ENCODE assay signal across 10 cellular contexts in genomic region chr5:132090107-132090506, GRCh38. TPM values are rescaled to one million over a fixed set of nuclear protein-coding genes. Genes with fewer than 3 reads are reported as not detected.
DNase-seq lines count a peak whose midpoint lies in the region; ATAC-seq and TF ChIP-seq lines count a peak whose summit lies in the region.
"Had no signal": no experiment of that assay in that cellular context is flagged by ENCODE, and none has a peak within 500 bp of the region (broad histone marks: within the 10 kb centered on the region; RNA-seq: fewer than 3 reads in every experiment).

No MANE protein-coding gene starts in this region.

- no peaks in the 10 kb centered on the region for H3K27me3 Mint-ChIP-seq in activated T-helper 1 cell treated with anti-CD3 and anti-CD28 coated beads, Interleukin-12 subunit alpha, Interleukin-12 subunit beta, Interleukin-2, Interleukin-4 antibody, amounts not matched to agents 30 ng/mL and 10 ng/mL and 1 ng/mL, durations not matched to agents 14 hours and 24 hours and 36 hours (ENCODE audit: insufficient read depth)
- H3K27me3 Mint-ChIP-seq: activated naive CD8-positive, alpha-beta T cell had no signal

- H3K4me3 ChIP-seq in kidney epithelial cell (ENCODE audit: low read depth, low read length), result no peak overlapping the region

- TF ChIP-seq EP300 in Ishikawa (IDR thresholded peaks at IDR 0.05; ENCODE audit: borderline replicate concordance), result no peak; the same call in 1 of the 2 replicates

- no peak for ATAC-seq in GM21825 (IDR thresholded peaks at IDR 0.05; ENCODE audit: unreplicated experiment)

- no peaks in the 10 kb centered on the region for H3K27me3 ChIP-seq in kidney epithelial cell (ENCODE audit: control insufficient read depth, insufficient read depth, low read length)

- peaks cover 16% of the 10 kb centered on the region for H3K9me3 Mint-ChIP-seq in activated T-helper 1 cell treated with anti-CD3 and anti-CD28 coated beads, Interleukin-12 subunit alpha, Interleukin-12 subunit beta, Interleukin-2, Interleukin-4 antibody, amounts not matched to agents 30 ng/mL and 10 ng/mL and 1 ng/mL, durations not matched to agents 14 hours and 24 hours and 36 hours
- H3K9me3 Mint-ChIP-seq: IgD-negative memory B cell had no signal

- peaks cover 73% of the 10 kb centered on the region for H3K4me1 Mint-ChIP-seq in activated T-helper 1 cell treated with anti-CD3 and anti-CD28 coated beads, Interleukin-12 subunit alpha, Interleukin-12 subunit beta, Interleukin-2, Interleukin-4 antibody, amounts not matched to agents 30 ng/mL and 10 ng/mL and 1 ng/mL, durations not matched to agents 14 hours and 24 hours and 36 hours (ENCODE audit: low read depth)

- peak; percentile 54 for DNase-seq in DMS53 treated with DMSO at 0.1 percent for 48 hours (lab: John Stamatoyannopoulos, UW; ENCODE audit: unreplicated experiment)
- DNase-seq in activated T-helper 1 cell treated with anti-CD3 and anti-CD28 coated beads, Interleukin-12 subunit alpha, Interleukin-12 subunit beta, Interleukin-2, Interleukin-4 antibody, amounts not matched to agents 30 ng/mL and 10 ng/mL and 1 ng/mL, durations not matched to agents 14 hours and 24 hours and 36 hours (ENCODE audit: low spot score), result no peak
- peak; percentile 88 for DNase-seq in kidney epithelial cell (ENCODE audit: low read depth)
- DNase-seq in iPS-NIHi7 (ENCODE audit: extremely low spot score), result no peak
- no peak for DNase-seq in activated effector memory CD4-positive, alpha-beta T cell treated with anti-CD3 and anti-CD28 coated beads, Interleukin-2, amount 50 U/mL, for 16 hours
- no peak for DNase-seq in GM19240 (ENCODE audit: insufficient read length, low spot score)

- no peaks in the 10 kb centered on the region for H3K36me3 ChIP-seq in kidney epithelial cell (ENCODE audit: control insufficient read depth, insufficient read depth, low read length)

- peaks cover 27% of the 10 kb centered on the region for H3K36me3 Mint-ChIP-seq in activated T-helper 1 cell treated with anti-CD3 and anti-CD28 coated beads, Interleukin-12 subunit alpha, Interleukin-12 subunit beta, Interleukin-2, Interleukin-4 antibody, amounts not matched to agents 30 ng/mL and 10 ng/mL and 1 ng/mL, durations not matched to agents 14 hours and 24 hours and 36 hours (ENCODE audit: low read depth)

- intact Hi-C loops in activated T-helper 1 cell treated with anti-CD3 and anti-CD28 coated beads, Interleukin-12 subunit alpha, Interleukin-12 subunit beta, Interleukin-2, Interleukin-4 antibody, amounts not matched to agents 30 ng/mL and 10 ng/mL and 1 ng/mL, durations not matched to agents 14 hours and 24 hours and 36 hours (cut with micrococcal nuclease), result loop anchor here (10.0 kb wide), 1 partner anchor 705 kb away; no protein-coding TSS in a partner anchor

- no peak for TF ChIP-seq RAD21 in Ishikawa (IDR thresholded peaks at IDR 0.05; ENCODE audit: low read depth)

- TF ChIP-seq CTCF in kidney epithelial cell (IDR thresholded peaks at IDR 0.05; ENCODE audit: insufficient read depth, low read length, poor library complexity, severe bottlenecking), result no peak

- peak overlapping the region; percentile 82 for H3K27ac Mint-ChIP-seq in activated T-helper 1 cell treated with anti-CD3 and anti-CD28 coated beads, Interleukin-12 subunit alpha, Interleukin-12 subunit beta, Interleukin-2, Interleukin-4 antibody, amounts not matched to agents 30 ng/mL and 10 ng/mL and 1 ng/mL, durations not matched to agents 14 hours and 24 hours and 36 hours
- H3K27ac Mint-ChIP-seq: activated naive CD8-positive, alpha-beta T cell had no signal

- H3K4me3 Mint-ChIP-seq in activated T-helper 1 cell treated with anti-CD3 and anti-CD28 coated beads, Interleukin-12 subunit alpha, Interleukin-12 subunit beta, Interleukin-2, Interleukin-4 antibody, amounts not matched to agents 30 ng/mL and 10 ng/mL and 1 ng/mL, durations not matched to agents 14 hours and 24 hours and 36 hours, result no peak overlapping the region
- H3K4me3 Mint-ChIP-seq: activated naive CD8-positive, alpha-beta T cell; IgD-negative memory B cell had no signal

TF ChIP-seq in Ishikawa, 13 proteins besides CTCF, POLR2A, EP300 and RAD21:
- peak; percentile 57; the same call in 1 of the 2 replicates for TF ChIP-seq YY1 (IDR thresholded peaks at IDR 0.05; ENCODE audit: low read depth)
- no peak; the same call in 1 of the 2 replicates for TF ChIP-seq USF1 (IDR thresholded peaks at IDR 0.05)
- TF ChIP-seq ZBTB7A (IDR thresholded peaks at IDR 0.05; ENCODE audit: low read depth), result no peak
- no peak; the same call in 1 of the 2 replicates for TF ChIP-seq TEAD4 (IDR thresholded peaks at IDR 0.05)
- no peak for TF ChIP-seq TAF1 (IDR thresholded peaks at IDR 0.05; ENCODE audit: low read depth)
- peak; percentile 74 for TF ChIP-seq NFIC (IDR thresholded peaks at IDR 0.05)
- no peak for TF ChIP-seq CREB1 (IDR thresholded peaks at IDR 0.05; ENCODE audit: low read depth)
- TF ChIP-seq REST (IDR thresholded peaks at IDR 0.05; ENCODE audit: low read depth), result no peak
- TF ChIP-seq TCF12 (IDR thresholded peaks at IDR 0.05; ENCODE audit: low read depth), result peak; percentile 70; the same call in 1 of the 2 replicates
- TF ChIP-seq EGR1 (IDR thresholded peaks at IDR 0.05), result no peak
- no peak for TF ChIP-seq FOXM1 (IDR thresholded peaks at IDR 0.05; ENCODE audit: borderline replicate concordance, low read depth)
- TF ChIP-seq MAX (IDR thresholded peaks at IDR 0.05), result peak; percentile 57
- TF ChIP-seq CEBPB (IDR thresholded peaks at IDR 0.05), result no peak
TF ChIP-seq in Ishikawa: peak in this region for 4.

RNA-seq across cellular contexts. Expression of gene CSF2, which starts 16.5 kb away (rescaled TPM):
- 1,648 and 1,678 TPM in 2 replicates for total RNA-seq in activated T-helper 1 cell treated with anti-CD3 and anti-CD28 coated beads, Interleukin-12 subunit alpha, Interleukin-12 subunit beta, Interleukin-2, Interleukin-4 antibody, amounts not matched to agents 30 ng/mL and 10 ng/mL and 1 ng/mL, durations not matched to agents 14 hours and 24 hours and 36 hours
- 6.7 and 10.5 TPM in 2 replicates for total RNA-seq in kidney epithelial cell

RNA-seq across cellular contexts. Expression of gene IL3, which starts 29.7 kb away (rescaled TPM):
- 94.6 and 98.5 TPM in 2 replicates for total RNA-seq in activated T-helper 1 cell treated with anti-CD3 and anti-CD28 coated beads, Interleukin-12 subunit alpha, Interleukin-12 subunit beta, Interleukin-2, Interleukin-4 antibody, amounts not matched to agents 30 ng/mL and 10 ng/mL and 1 ng/mL, durations not matched to agents 14 hours and 24 hours and 36 hours
- not detected in 2 replicates for total RNA-seq in kidney epithelial cell

Comparison
In these comparisons a context has a peak if more than half of its experiments do, and no peak if none do; other contexts are left out.
1. DNase-seq: peak in DMS53 treated with DMSO at 0.1 percent for 48 hours (single experiment) and kidney epithelial cell (single experiment); none in activated T-helper 1 cell treated with anti-CD3 and anti-CD28 coated beads, Interleukin-12 subunit alpha, Interleukin-12 subunit beta, Interleukin-2, Interleukin-4 antibody, amounts not matched to agents 30 ng/mL and 10 ng/mL and 1 ng/mL, durations not matched to agents 14 hours and 24 hours and 36 hours (single experiment), iPS-NIHi7 (single experiment), activated effector memory CD4-positive, alpha-beta T cell treated with anti-CD3 and anti-CD28 coated beads, Interleukin-2, amount 50 U/mL, for 16 hours (single experiment) and GM19240 (single experiment).
2. RNA of gene CSF2, which starts 16.5 kb away (total RNA-seq): 1,648 to 1,678 TPM in activated T-helper 1 cell treated with anti-CD3 and anti-CD28 coated beads, Interleukin-12 subunit alpha, Interleukin-12 subunit beta, Interleukin-2, Interleukin-4 antibody, amounts not matched to agents 30 ng/mL and 10 ng/mL and 1 ng/mL, durations not matched to agents 14 hours and 24 hours and 36 hours; 6.7 to 10.5 TPM in kidney epithelial cell; every median in the first group is over 100 times any median in the second.
3. RNA of gene IL3, which starts 29.7 kb away (total RNA-seq): 94.6 to 98.5 TPM in activated T-helper 1 cell treated with anti-CD3 and anti-CD28 coated beads, Interleukin-12 subunit alpha, Interleukin-12 subunit beta, Interleukin-2, Interleukin-4 antibody, amounts not matched to agents 30 ng/mL and 10 ng/mL and 1 ng/mL, durations not matched to agents 14 hours and 24 hours and 36 hours; not detected in kidney epithelial cell; every median in the first group is over 10 times any median in the second.